In the genomic region with DNA sequence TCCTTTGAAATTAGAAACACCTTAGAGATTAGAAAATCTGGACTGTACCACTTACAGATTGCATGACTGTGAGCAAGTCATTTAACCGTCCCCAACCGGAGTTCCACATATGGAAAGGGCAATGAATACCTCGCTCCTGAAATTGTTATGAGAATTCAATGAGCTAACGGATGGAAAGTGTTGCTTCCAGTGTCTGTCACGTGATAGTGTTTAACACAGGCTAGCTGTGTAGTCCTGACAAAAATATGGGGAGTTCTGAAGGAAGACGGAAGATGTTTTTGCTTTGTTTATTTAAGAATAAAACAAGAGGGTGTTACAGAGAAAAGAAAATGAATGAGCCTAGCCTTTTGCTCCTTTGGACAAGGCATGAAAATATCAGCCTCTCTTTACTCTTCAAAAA, we compare ENCODE assay signal across 6 cellular contexts.
"Had no signal": no experiment of that assay in that cellular context is flagged by ENCODE, and none has a peak within 500 bp of the region (broad histone marks: within the 10 kb centered on the region; RNA-seq: fewer than 3 reads in every experiment).

No MANE protein-coding gene starts in this region.

- H3K36me3 Mint-ChIP-seq: IgD-negative memory B cell had no signal

- DNase-seq: IMR-90, KBM-7, KG1 had no signal

- H3K27ac ChIP-seq: HL-60 had no signal

- FAIRE-seq: HTR-8/SVneo had no signal

- H3K4me3 Mint-ChIP-seq: IgD-negative memory B cell had no signal

- H3K27ac Mint-ChIP-seq: IgD-negative memory B cell had no signal

- H3K4me1 Mint-ChIP-seq: IgD-negative memory B cell had no signal
